Comparison of ENCODE assay signal across 8 cellular contexts in the genomic region with DNA sequence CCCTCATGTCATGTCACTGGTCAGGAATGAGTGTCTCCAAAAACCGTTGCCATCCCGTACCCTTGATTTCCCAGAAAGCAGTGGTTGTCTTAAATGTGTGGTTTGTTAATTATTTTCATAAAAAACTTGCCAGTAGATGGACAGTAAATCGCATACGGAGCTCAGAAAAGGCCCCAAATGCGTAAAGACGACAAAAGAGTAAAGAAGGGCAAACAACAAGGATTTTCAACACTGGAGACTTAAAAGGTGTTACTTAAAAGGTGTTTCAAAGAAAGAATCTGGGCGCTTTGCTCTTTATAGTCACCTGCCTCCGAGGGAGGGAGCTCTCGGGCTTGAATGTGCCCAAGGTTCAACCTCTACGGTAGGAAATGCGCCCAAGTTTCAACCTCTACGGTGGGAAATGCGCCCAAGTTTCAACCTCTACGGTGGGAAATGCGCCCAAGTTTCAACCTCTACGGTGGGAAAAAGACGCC. TPM values are rescaled to one million over a fixed set of nuclear protein-coding genes. Genes with fewer than 3 reads are reported as not detected.
DNase-seq lines count a peak whose midpoint lies in the region; ATAC-seq and TF ChIP-seq lines count a peak whose summit lies in the region.

No MANE protein-coding gene starts in this region.

- no peaks in the 10 kb centered on the region for H3K27me3 ChIP-seq in heart left ventricle

- ATAC-seq in activated T-cell treated with anti-CD3 and anti-CD28 coated beads, Interleukin-2, amount 50 U/mL, for 4 hours, result peak; percentile 12 to 15
- peak; percentile 22 for ATAC-seq in HG02588 (IDR thresholded peaks at IDR 0.05; ENCODE audit: unreplicated experiment)
- peak in 3 of 4 donors; percentile 11 to 45 (median 24) for ATAC-seq in heart left ventricle

- peak overlapping the region in 11 of 12 donors; percentile 88 to 98 (median 92) for H3K27ac ChIP-seq in heart left ventricle

- H3K36me3 Mint-ChIP-seq in activated T-cell treated with anti-CD3 and anti-CD28 coated beads, Interleukin-2, amount 50 U/mL, for 4 hours (ENCODE audit: insufficient read depth), result no peaks in the 10 kb centered on the region
- H3K36me3 Mint-ChIP-seq in activated naive CD4-positive, alpha-beta T cell treated with anti-CD3 and anti-CD28 coated beads, Interleukin-2, amount 50 U/mL, for 24 hours, result no peaks in the 10 kb centered on the region

- TF ChIP-seq POLR2A in NB4 (IDR thresholded peaks at IDR 0.05; ENCODE audit: extremely low read depth, insufficient read length) (no peak), heart left ventricle (IDR thresholded peaks at IDR 0.05) (no peak)

- peak overlapping the region; percentile 87 for H3K4me3 Mint-ChIP-seq in activated T-cell treated with anti-CD3 and anti-CD28 coated beads, Interleukin-2, amount 50 U/mL, for 4 hours
- H3K4me3 Mint-ChIP-seq in activated naive CD4-positive, alpha-beta T cell treated with anti-CD3 and anti-CD28 coated beads, Interleukin-2, amount 50 U/mL, for 24 hours, result peak overlapping the region; percentile 88

- no peak for TF ChIP-seq CTCF in NB4 (IDR thresholded peaks at IDR 0.05; ENCODE audit: low read depth, low read length)
- peak in 5 of 12 donors; percentile 27 to 52 (median 34) for TF ChIP-seq CTCF in heart left ventricle (IDR thresholded peaks at IDR 0.05)

- H3K27me3 Mint-ChIP-seq in activated T-cell treated with anti-CD3 and anti-CD28 coated beads, Interleukin-2, amount 50 U/mL, for 4 hours (ENCODE audit: low read depth), result peaks cover 3% of the 10 kb centered on the region
- no peaks in the 10 kb centered on the region for H3K27me3 Mint-ChIP-seq in activated naive CD4-positive, alpha-beta T cell treated with anti-CD3 and anti-CD28 coated beads, Interleukin-2, amount 50 U/mL, for 24 hours

- peaks cover 0 to 12% (median 5%) of the 10 kb centered on the region in 12 donors for H3K4me1 ChIP-seq in heart left ventricle

- H3K36me3 ChIP-seq in heart left ventricle, result peaks cover 0 to 4% (median 0%) of the 10 kb centered on the region in 9 donors

- intact Hi-C loops in heart left ventricle (cut with DNase I), result loop anchor here in 4 of 10 donors (5.0 to 10.0 kb wide), 2 partner anchors 62 to 296 kb away; partner anchors contain the start of genes HNRNPK (in 3 of the 4), RMI1 (in 3 of the 4) and IDNK (in 1 of the 4)

- 5 to 8% (median 6%) methylated on average over 16 to 17 of the region's 17 CpGs for WGBS in heart left ventricle, 4 donors

- peak overlapping the region; percentile 61 for H3K4me3 ChIP-seq in NB4 (ENCODE audit: low read depth, low read length)
- peak overlapping the region; percentile 65 to 96 (median 76) for H3K4me3 ChIP-seq in heart left ventricle

- DNase-seq in activated T-cell treated with anti-CD3 and anti-CD28 coated beads, Interleukin-2, amount 50 U/mL, for 4 hours, result no peak
- DNase-seq in activated T-cell treated with anti-CD3 and anti-CD28 coated beads, Interleukin-2, amount 50 U/mL, for 48 hours, result no peak
- DNase-seq in NB4 (ENCODE audit: low read depth), result no peak
- peak in 1 of 5 donors; percentile 28 for DNase-seq in heart left ventricle
- DNase-seq in pons (ENCODE audit: low spot score), result peak; percentile 55
- DNase-seq in islet precursor cell, result no peak

- peak overlapping the region; percentile 88 for H3K27ac Mint-ChIP-seq in activated naive CD4-positive, alpha-beta T cell treated with anti-CD3 and anti-CD28 coated beads, Interleukin-2, amount 50 U/mL, for 24 hours

- no peaks in the 10 kb centered on the region for H3K9me3 ChIP-seq in heart left ventricle

- no peaks in the 10 kb centered on the region for H3K9me3 Mint-ChIP-seq in activated T-cell treated with anti-CD3 and anti-CD28 coated beads, Interleukin-2, amount 50 U/mL, for 4 hours
- no peaks in the 10 kb centered on the region for H3K9me3 Mint-ChIP-seq in activated naive CD4-positive, alpha-beta T cell treated with anti-CD3 and anti-CD28 coated beads, Interleukin-2, amount 50 U/mL, for 24 hours

- peaks cover 15% of the 10 kb centered on the region for H3K4me1 Mint-ChIP-seq in activated T-cell treated with anti-CD3 and anti-CD28 coated beads, Interleukin-2, amount 50 U/mL, for 4 hours (ENCODE audit: low read depth)
- H3K4me1 Mint-ChIP-seq in activated naive CD4-positive, alpha-beta T cell treated with anti-CD3 and anti-CD28 coated beads, Interleukin-2, amount 50 U/mL, for 24 hours, result peaks cover 14% of the 10 kb centered on the region

RNA-seq across cellular contexts. Expression of gene KIF27, which starts 0.7 kb away (rescaled TPM):
- 1 to 10 TPM; 1.3 to 1.5 (median 1.4) TPM for total RNA-seq in activated T-cell treated with anti-CD3 and anti-CD28 coated beads, Interleukin-2, amount 50 U/mL, for 4 hours
- total RNA-seq in heart left ventricle, result 1 to 10 TPM; 2.5 to 4.2 (median 3.2) TPM
- polyA plus RNA-seq in heart left ventricle, result under 1 TPM; 0.53 to 0.62 TPM

RNA-seq across cellular contexts. Expression of gene HNRNPK, which starts 59.5 kb away (rescaled TPM):
- total RNA-seq in activated T-cell treated with anti-CD3 and anti-CD28 coated beads, Interleukin-2, amount 50 U/mL, for 4 hours, result 100 to 1,000 TPM; 929 to 978 (median 948) TPM
- 100 to 1,000 TPM; 278 to 388 (median 322) TPM for total RNA-seq in heart left ventricle
- polyA plus RNA-seq in heart left ventricle, result 100 to 1,000 TPM; 127 to 294 TPM
